Comparison of ENCODE assay signal across 2 cellular contexts in the genomic region with DNA sequence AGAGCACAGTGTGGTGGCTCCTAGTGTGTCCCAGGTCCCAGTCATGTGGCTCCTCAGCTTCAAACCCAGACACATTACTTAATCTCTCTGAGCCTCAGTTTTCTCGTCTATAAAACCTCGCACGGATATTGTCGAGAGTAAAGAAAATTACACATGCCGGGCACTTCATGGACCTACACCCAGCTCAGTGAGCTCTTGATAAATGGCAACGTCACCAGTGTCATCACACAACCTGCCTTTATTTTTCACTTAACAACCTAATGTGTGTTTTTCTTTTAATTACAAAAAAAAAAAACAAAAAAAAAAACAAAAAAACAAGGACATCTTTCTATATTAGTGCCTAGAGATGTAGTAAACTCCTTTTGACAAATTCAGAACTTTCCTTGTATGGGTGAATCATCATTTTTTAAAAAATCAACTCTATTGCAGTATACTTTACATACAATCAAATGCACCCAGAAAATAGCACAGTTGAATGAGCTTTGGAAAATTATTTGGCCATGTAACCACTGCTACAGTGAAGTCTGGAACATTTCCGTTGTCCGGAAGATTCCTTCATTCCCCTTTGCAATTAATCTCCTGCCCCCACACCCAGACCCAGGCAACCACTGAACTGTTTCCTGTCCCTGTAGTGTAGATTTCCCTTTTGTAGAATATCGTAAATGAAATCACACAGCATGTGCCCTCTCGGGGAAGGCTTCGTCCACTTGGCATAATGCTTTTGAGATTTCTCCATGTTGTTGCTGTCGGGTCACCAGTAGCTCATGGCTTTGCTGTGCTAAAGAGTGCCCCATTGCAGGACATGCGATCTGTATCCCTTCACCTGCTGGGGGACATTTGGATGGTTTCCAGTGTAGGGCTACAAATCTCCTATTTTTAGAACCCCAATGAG.
TF ChIP-seq lines count a peak whose summit lies in the region.

No MANE protein-coding gene starts in this region.

TF ChIP-seq in SK-N-SH, 30 proteins besides CTCF, POLR2A, EP300 and RAD21 (continued from another document):
- no peak for TF ChIP-seq ELF1 (IDR thresholded peaks at IDR 0.05)
- no peak for TF ChIP-seq JUND (IDR thresholded peaks at IDR 0.05)

TF ChIP-seq in SK-N-SH treated with all-trans-retinoic acid at 6 μM for 48 hours, 23 proteins besides CTCF, POLR2A, EP300 and RAD21 (continued from another document):
- TF ChIP-seq, protein P1, sequence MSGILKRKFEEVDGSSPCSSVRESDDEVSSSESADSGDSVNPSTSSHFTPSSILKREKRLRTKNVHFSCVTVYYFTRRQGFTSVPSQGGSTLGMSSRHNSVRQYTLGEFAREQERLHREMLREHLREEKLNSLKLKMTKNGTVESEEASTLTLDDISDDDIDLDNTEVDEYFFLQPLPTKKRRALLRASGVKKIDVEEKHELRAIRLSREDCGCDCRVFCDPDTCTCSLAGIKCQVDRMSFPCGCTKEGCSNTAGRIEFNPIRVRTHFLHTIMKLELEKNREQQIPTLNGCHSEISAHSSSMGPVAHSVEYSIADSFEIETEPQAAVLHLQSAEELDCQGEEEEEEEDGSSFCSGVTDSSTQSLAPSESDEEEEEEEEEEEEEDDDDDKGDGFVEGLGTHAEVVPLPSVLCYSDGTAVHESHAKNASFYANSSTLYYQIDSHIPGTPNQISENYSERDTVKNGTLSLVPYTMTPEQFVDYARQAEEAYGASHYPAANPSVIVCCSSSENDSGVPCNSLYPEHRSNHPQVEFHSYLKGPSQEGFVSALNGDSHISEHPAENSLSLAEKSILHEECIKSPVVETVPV (CRISPR knock-in tag; IDR thresholded peaks at IDR 0.05): no peak
- TF ChIP-seq OSR1 (CRISPR knock-in tag; IDR thresholded peaks at IDR 0.05): no peak
- no peak for TF ChIP-seq RARB (CRISPR knock-in tag; IDR thresholded peaks at IDR 0.05)
- no peak for TF ChIP-seq ZFP3 (CRISPR knock-in tag; IDR thresholded peaks at IDR 0.05)
- TF ChIP-seq, protein P2, sequence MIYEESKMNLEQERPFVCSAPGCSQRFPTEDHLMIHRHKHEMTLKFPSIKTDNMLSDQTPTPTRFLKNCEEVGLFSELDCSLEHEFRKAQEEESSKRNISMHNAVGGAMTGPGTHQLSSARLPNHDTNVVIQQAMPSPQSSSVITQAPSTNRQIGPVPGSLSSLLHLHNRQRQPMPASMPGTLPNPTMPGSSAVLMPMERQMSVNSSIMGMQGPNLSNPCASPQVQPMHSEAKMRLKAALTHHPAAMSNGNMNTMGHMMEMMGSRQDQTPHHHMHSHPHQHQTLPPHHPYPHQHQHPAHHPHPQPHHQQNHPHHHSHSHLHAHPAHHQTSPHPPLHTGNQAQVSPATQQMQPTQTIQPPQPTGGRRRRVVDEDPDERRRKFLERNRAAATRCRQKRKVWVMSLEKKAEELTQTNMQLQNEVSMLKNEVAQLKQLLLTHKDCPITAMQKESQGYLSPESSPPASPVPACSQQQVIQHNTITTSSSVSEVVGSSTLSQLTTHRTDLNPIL (CRISPR knock-in tag; IDR thresholded peaks at IDR 0.05; ENCODE audit: low read depth): no peak
- no peak for TF ChIP-seq TCF4 (CRISPR knock-in tag; IDR thresholded peaks at IDR 0.05; ENCODE audit: borderline replicate concordance)
- TF ChIP-seq PPARA (CRISPR knock-in tag; IDR thresholded peaks at IDR 0.05; ENCODE audit: borderline replicate concordance): no peak
- no peak for TF ChIP-seq ISL1 (CRISPR knock-in tag; IDR thresholded peaks at IDR 0.05)
- TF ChIP-seq ZNF70 (CRISPR knock-in tag; IDR thresholded peaks at IDR 0.05): no peak
- TF ChIP-seq CSDC2 (CRISPR knock-in tag; IDR thresholded peaks at IDR 0.05): no peak
- no peak for TF ChIP-seq ZNF565 (CRISPR knock-in tag; conservative IDR thresholded peaks at IDR 0.05; ENCODE audit: low read depth)
- no peak for TF ChIP-seq ARNTL (CRISPR knock-in tag; IDR thresholded peaks at IDR 0.05; ENCODE audit: borderline replicate concordance, low read depth)
